Comparison of ENCODE assay signal across 1 cellular context in genomic region chr13:44967656-44968451, GRCh38.
TF ChIP-seq lines count a peak whose summit lies in the region.

No MANE protein-coding gene starts in this region.

TF ChIP-seq in K562, 482 proteins besides CTCF, POLR2A, EP300 and RAD21 (continued from another document):
- TF ChIP-seq PTBP1 (IDR thresholded peaks at IDR 0.05; ENCODE audit: low read depth, low read length) (no peak), USF2 (CRISPR knock-in tag; IDR thresholded peaks at IDR 0.05) (no peak), ZNF143 (CRISPR knock-in tag; IDR thresholded peaks at IDR 0.05) (no peak), ZNF124 (CRISPR knock-in tag; IDR thresholded peaks at IDR 0.05) (no peak), C11orf30 (IDR thresholded peaks at IDR 0.05; ENCODE audit: low read depth) (peak; percentile 35; the same call in 1 of the 2 replicates), MAFG (tag; conservative IDR thresholded peaks at IDR 0.05) (0 out of 2 replicates have a peak, but pooled peaks have one; percentile 20), LEF1 (IDR thresholded peaks at IDR 0.05) (no peak)
